ENCODE assay signal across 14 cellular contexts in genomic region chr4:153529646-153530045, GRCh38.
DNase-seq lines count a peak whose midpoint lies in the region; ATAC-seq and TF ChIP-seq lines count a peak whose summit lies in the region.
"Had no signal": no experiment of that assay in that cellular context is flagged by ENCODE, and none has a peak within 500 bp of the region (broad histone marks: within the 10 kb centered on the region; RNA-seq: fewer than 3 reads in every experiment).

No MANE protein-coding gene starts in this region.

- peaks cover 95% of the 10 kb centered on the region for H3K36me3 ChIP-seq in DOHH2 (ENCODE audit: control insufficient read depth, low read length)

- DNase-seq in AG09309 (ENCODE audit: low read depth): peak; percentile 10
- peak; percentile 59 for DNase-seq in SKM-1 (lab: John Stamatoyannopoulos, UW; ENCODE audit: unreplicated experiment)
- peak; percentile 56 for DNase-seq in fibroblast of peridontal ligament (ENCODE audit: extremely low read depth)
- DNase-seq in medulla oblongata (ENCODE audit: extremely low spot score): no peak
- DNase-seq in SW 1271 (lab: John Stamatoyannopoulos, UW): no peak
- DNase-seq in NCI-H2029 (lab: John Stamatoyannopoulos, UW): no peak
- DNase-seq: activated effector memory CD4-positive, alpha-beta T cell treated with anti-CD3 and anti-CD28 coated beads, Interleukin-2, amount 50 U/mL, for 16 hours; endodermal cell; H9; kidney; NCI-H2081 treated with DMSO at 0.1 percent for 48 hours had no signal

- H3K4me1 ChIP-seq in DOHH2 (ENCODE audit: control insufficient read depth, low read length): peaks cover 91% of the 10 kb centered on the region

- H3K4me3 ChIP-seq in AG09309 (ENCODE audit: control insufficient read depth, low read depth, low read length) (no peak overlapping the region), DOHH2 (ENCODE audit: low read length) (no peak overlapping the region)

- peak overlapping the region; percentile 51 for H3K4me2 ChIP-seq in DOHH2 (ENCODE audit: low read length)

- H3F3A ChIP-seq in DOHH2 (ENCODE audit: control insufficient read depth, insufficient read depth): peaks cover 49% of the 10 kb centered on the region

- TF ChIP-seq CTCF in AG09309 (IDR thresholded peaks at IDR 0.05; ENCODE audit: control insufficient read depth, insufficient read depth, low read depth, low read length, missing control alignments) (no peak), DOHH2 (IDR thresholded peaks at IDR 0.05; ENCODE audit: low read depth, low read length, poor library complexity, severe bottlenecking) (no peak)

- no peaks in the 10 kb centered on the region for H3K27me3 ChIP-seq in DOHH2 (ENCODE audit: control insufficient read depth, low read length)

- peaks cover 69% of the 10 kb centered on the region for H4K20me1 ChIP-seq in DOHH2 (ENCODE audit: control insufficient read depth, insufficient read depth, low read depth, low read length)

- H3K27ac ChIP-seq in DOHH2 (ENCODE audit: low read depth, low read length): peak overlapping the region; percentile 45

- no peak for ATAC-seq in HG02840 (IDR thresholded peaks at IDR 0.05; ENCODE audit: low FRiP score, unreplicated experiment)
- ATAC-seq: SK-N-SH treated with all-trans-retinoic acid at 6 μM for 48 hours had no signal

- peaks cover 100% of the 10 kb centered on the region for H3K79me2 ChIP-seq in DOHH2 (ENCODE audit: control insufficient read depth, low read length)

- H3K9me2 ChIP-seq in DOHH2 (replicated peaks; ENCODE audit: control insufficient read depth, low read length): no peaks in the 10 kb centered on the region

- no peaks in the 10 kb centered on the region for H3K9me3 ChIP-seq in DOHH2 (ENCODE audit: control insufficient read depth, insufficient read depth, low read length)

Comparison
In these comparisons a context has a peak if more than half of its experiments do, and no peak if none do; other contexts are left out.
1. DNase-seq: peak in AG09309 (single experiment), SKM-1 (single experiment) and fibroblast of peridontal ligament (single experiment); none in medulla oblongata (single experiment), SW 1271 (0 of 2) and NCI-H2029 (single experiment).